Comparison of ENCODE assay signal across 9 cellular contexts in the genomic region with DNA sequence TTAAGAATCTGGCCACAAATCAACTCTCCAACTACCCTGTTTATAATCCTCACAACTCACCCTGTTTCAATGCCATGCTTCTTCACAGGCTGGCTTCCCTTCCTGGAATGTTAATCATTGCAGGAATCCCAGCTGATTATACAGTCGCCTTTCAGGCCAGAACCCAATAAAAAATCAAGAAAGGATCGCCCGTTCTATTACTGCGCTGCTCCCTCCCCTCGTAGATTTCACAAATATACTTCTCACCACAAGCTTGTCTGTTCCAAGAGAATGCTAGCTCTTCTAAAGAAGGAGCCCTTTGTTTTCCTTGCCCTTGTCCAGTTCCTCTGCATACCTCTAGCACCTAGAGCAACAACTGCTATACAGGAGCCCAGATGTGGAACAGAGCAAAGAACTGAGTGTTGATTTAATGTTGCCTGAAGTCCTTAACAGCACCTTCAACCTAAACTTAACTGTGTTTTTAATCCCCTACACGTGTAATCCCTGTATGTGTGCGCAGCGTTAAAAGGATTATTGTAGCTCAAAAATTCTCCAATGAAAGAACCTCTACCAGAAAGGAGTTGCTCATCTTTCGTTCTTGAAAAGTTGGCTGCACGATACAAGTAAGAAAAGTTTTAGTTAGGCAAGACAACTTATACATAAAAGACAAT. TPM values are rescaled to one million over a fixed set of nuclear protein-coding genes. Genes with fewer than 3 reads are reported as not detected.
DNase-seq lines count a peak whose midpoint lies in the region; ATAC-seq and TF ChIP-seq lines count a peak whose summit lies in the region.
"Had no signal": no experiment of that assay in that cellular context is flagged by ENCODE, and none has a peak within 500 bp of the region (broad histone marks: within the 10 kb centered on the region; RNA-seq: fewer than 3 reads in every experiment).

No MANE protein-coding gene starts in this region.

- no peak overlapping the region for H3K27ac Mint-ChIP-seq in activated CD4-positive, alpha-beta T cell treated with anti-CD3 and anti-CD28 coated beads for 36 hours
- H3K27ac Mint-ChIP-seq in activated naive CD4-positive, alpha-beta T cell treated with anti-CD3 and anti-CD28 coated beads for 36 hours = no peak overlapping the region

- no peak overlapping the region for H3K4me3 Mint-ChIP-seq in activated CD4-positive, alpha-beta T cell treated with anti-CD3 and anti-CD28 coated beads for 36 hours
- H3K4me3 Mint-ChIP-seq in activated naive CD4-positive, alpha-beta T cell treated with anti-CD3 and anti-CD28 coated beads for 36 hours = no peak overlapping the region
- H3K4me3 Mint-ChIP-seq: central memory CD8-positive, alpha-beta T cell had no signal

- H3K27me3 Mint-ChIP-seq in activated CD4-positive, alpha-beta T cell treated with anti-CD3 and anti-CD28 coated beads for 36 hours = no peaks in the 10 kb centered on the region
- H3K27me3 Mint-ChIP-seq in activated naive CD4-positive, alpha-beta T cell treated with anti-CD3 and anti-CD28 coated beads for 36 hours (ENCODE audit: low read depth) = no peaks in the 10 kb centered on the region
- H3K27me3 Mint-ChIP-seq: central memory CD8-positive, alpha-beta T cell had no signal

- 11 to 19% methylated on average over 8 of the region's 10 CpGs for WGBS in gastroesophageal sphincter (ENCODE audit: low coverage in 1 of 2), 2 donors

- peaks cover 7 to 43% (median 16%) of the 10 kb centered on the region in 3 donors for H3K4me1 ChIP-seq in gastroesophageal sphincter

- intact Hi-C loops in activated CD4-positive, alpha-beta T cell treated with anti-CD3 and anti-CD28 coated beads for 36 hours (cut with DNase I, micrococcal nuclease) = loop anchor here (2.0 to 5.0 kb wide), 4 partner anchors 76 to 1176 kb away; partner anchors contain the start of genes MTCL3 (in 1 of the 2) and RNF146 (in 1 of the 2)
- intact Hi-C loops in activated naive CD4-positive, alpha-beta T cell treated with anti-CD3 and anti-CD28 coated beads for 36 hours (cut with micrococcal nuclease) = loop anchor here (2.0 to 5.0 kb wide), 5 partner anchors 40 to 1356 kb away; partner anchors contain the start of genes CENPW and TRMT11

- TF ChIP-seq EP300 in gastroesophageal sphincter (IDR thresholded peaks at IDR 0.05) = no peak

- H3K27ac ChIP-seq in gastroesophageal sphincter = peak overlapping the region; percentile 60 to 90 (median 82)

- CTCF ChIA-PET in activated CD4-positive, alpha-beta T cell treated with anti-CD3 and anti-CD28 coated beads for 36 hours (lab: Charles Lee) = interaction anchor here (0.8 to 2.0 kb wide), 7 partner anchors 9 to 173 kb away, joined by 3 to 5 read pairs (median 3); partner anchors contain the start of gene RNF146
- CTCF ChIA-PET in activated naive CD4-positive, alpha-beta T cell treated with anti-CD3 and anti-CD28 coated beads for 36 hours (lab: Charles Lee) = interaction anchor here (0.6 to 2.0 kb wide), 5 partner anchors 9 to 1590 kb away, joined by 3 to 9 read pairs (median 3); no protein-coding TSS in a partner anchor

- H3K4me1 Mint-ChIP-seq in activated CD4-positive, alpha-beta T cell treated with anti-CD3 and anti-CD28 coated beads for 36 hours = peaks cover 25% of the 10 kb centered on the region
- peaks cover 16% of the 10 kb centered on the region for H3K4me1 Mint-ChIP-seq in activated naive CD4-positive, alpha-beta T cell treated with anti-CD3 and anti-CD28 coated beads for 36 hours (ENCODE audit: low read depth)

- peaks cover 3% of the 10 kb centered on the region for H3K9me3 Mint-ChIP-seq in activated CD4-positive, alpha-beta T cell treated with anti-CD3 and anti-CD28 coated beads for 36 hours (ENCODE audit: low read depth)
- H3K9me3 Mint-ChIP-seq in activated naive CD4-positive, alpha-beta T cell treated with anti-CD3 and anti-CD28 coated beads for 36 hours = no peaks in the 10 kb centered on the region
- H3K9me3 Mint-ChIP-seq: central memory CD8-positive, alpha-beta T cell had no signal

- peaks cover 13% of the 10 kb centered on the region for H3K36me3 Mint-ChIP-seq in activated CD4-positive, alpha-beta T cell treated with anti-CD3 and anti-CD28 coated beads for 36 hours (ENCODE audit: low read depth)
- H3K36me3 Mint-ChIP-seq in activated naive CD4-positive, alpha-beta T cell treated with anti-CD3 and anti-CD28 coated beads for 36 hours (ENCODE audit: low read depth) = peaks cover 10% of the 10 kb centered on the region

- DNase-seq in SKM-1 treated with dmso at 0.1 percent for 144 hours (lab: John Stamatoyannopoulos, UW; ENCODE audit: unreplicated experiment) (peak; percentile 27), SKM-1 (lab: John Stamatoyannopoulos, UW; ENCODE audit: unreplicated experiment) (no peak), RKO (ENCODE audit: low spot score) (peak; percentile 40), renal cortical epithelial cell (ENCODE audit: low read depth) (peak; percentile 88), GOT3 (lab: John Stamatoyannopoulos, UW) (no peak)
- DNase-seq in activated CD4-positive, alpha-beta T cell treated with anti-CD3 and anti-CD28 coated beads for 36 hours = no peak
- DNase-seq in activated naive CD4-positive, alpha-beta T cell treated with anti-CD3 and anti-CD28 coated beads for 36 hours = no peak

- H3K27me3 ChIP-seq in gastroesophageal sphincter = no peaks in the 10 kb centered on the region

- no peak for TF ChIP-seq POLR2A in gastroesophageal sphincter (IDR thresholded peaks at IDR 0.05)

- peak overlapping the region; percentile 66 to 85 for H3K4me3 ChIP-seq in gastroesophageal sphincter

- no peaks in the 10 kb centered on the region for H3K36me3 ChIP-seq in gastroesophageal sphincter

- no peak for TF ChIP-seq CTCF in gastroesophageal sphincter (IDR thresholded peaks at IDR 0.05)

- POLR2A ChIA-PET in activated CD4-positive, alpha-beta T cell treated with anti-CD3 and anti-CD28 coated beads for 36 hours (lab: Charles Lee) = no interaction called here

- ATAC-seq in gastroesophageal sphincter = no peak
- no peak for ATAC-seq in activated CD4-positive, alpha-beta T cell treated with anti-CD3 and anti-CD28 coated beads for 36 hours

- H3K9me3 ChIP-seq in gastroesophageal sphincter = no peaks in the 10 kb centered on the region

RNA-seq across cellular contexts. Expression of gene ECHDC1, which starts 1.0 kb away (rescaled TPM):
- 10 to 100 TPM; 52.0 to 74.4 (median 58.9) TPM for total RNA-seq in gastroesophageal sphincter
- 80.1 and 94.8 TPM in 2 replicates for total RNA-seq in renal cortical epithelial cell
- total RNA-seq in activated CD4-positive, alpha-beta T cell treated with anti-CD3 and anti-CD28 coated beads for 36 hours = 10 to 100 TPM; 31.1 to 48.2 TPM
- 10 to 100 TPM; 40.1 to 41.4 TPM for total RNA-seq in activated naive CD4-positive, alpha-beta T cell treated with anti-CD3 and anti-CD28 coated beads for 36 hours

Comparison
In these comparisons a context has a peak if more than half of its experiments do, and no peak if none do; other contexts are left out.
1. DNase-seq: peak in SKM-1 treated with dmso at 0.1 percent for 144 hours (single experiment), RKO (single experiment) and renal cortical epithelial cell (single experiment); none in SKM-1 (single experiment), activated CD4-positive, alpha-beta T cell treated with anti-CD3 and anti-CD28 coated beads for 36 hours (single experiment), GOT3 (single experiment) and activated naive CD4-positive, alpha-beta T cell treated with anti-CD3 and anti-CD28 coated beads for 36 hours (single experiment).